ENCODE assay signal across 21 cellular contexts in the genomic region with DNA sequence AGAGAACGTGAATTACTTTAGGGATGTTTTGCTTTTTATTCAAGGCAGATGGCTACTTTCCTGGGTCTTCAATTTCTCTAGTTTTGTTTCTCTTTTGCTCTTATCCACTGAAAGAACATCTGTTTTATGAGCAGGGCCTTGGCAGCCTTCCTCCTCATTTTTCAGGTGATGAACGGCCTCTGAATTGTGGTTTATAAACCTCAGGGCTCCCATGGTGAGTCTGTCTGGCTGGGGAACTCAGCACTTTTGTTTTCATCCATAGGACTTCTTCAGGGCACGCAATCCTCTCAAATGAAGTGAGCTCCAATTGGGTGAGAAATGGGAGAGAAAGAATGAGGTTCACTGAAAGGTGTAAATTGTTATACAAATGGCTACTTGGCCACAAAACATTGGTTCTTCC.
"Had no signal": no experiment of that assay in that cellular context is flagged by ENCODE, and none has a peak within 500 bp of the region (broad histone marks: within the 10 kb centered on the region; RNA-seq: fewer than 3 reads in every experiment).

No MANE protein-coding gene starts in this region.

- H3K9me3 ChIP-seq: thoracic aorta had no signal

- H3K27ac ChIP-seq: coronary artery, epithelial cell of prostate, gastroesophageal sphincter, heart left ventricle, spleen, thoracic aorta had no signal

- H3K27me3 ChIP-seq: gastroesophageal sphincter, spleen had no signal

- H3K27me3 Mint-ChIP-seq: activated CD4-positive, alpha-beta memory T cell treated with anti-CD3 and anti-CD28 coated beads, Interleukin-2, amount 10 ng/mL, durations not matched to agents 7 days and 5 days; activated naive CD8-positive, alpha-beta T cell treated with anti-CD3 and anti-CD28 coated beads, Interleukin-2, amount 10 ng/mL, durations not matched to agents 7 days and 5 days had no signal

- H3K36me3 ChIP-seq: gastroesophageal sphincter, heart left ventricle, spleen, thoracic aorta had no signal

- H3K4me1 ChIP-seq: spleen had no signal

- H3K36me3 Mint-ChIP-seq: activated naive CD8-positive, alpha-beta T cell treated with anti-CD3 and anti-CD28 coated beads, Interleukin-2, amount 10 ng/mL, durations not matched to agents 7 days and 5 days; memory B cell; naive B cell; type B pancreatic cell had no signal

- H3K4me1 Mint-ChIP-seq: activated CD4-positive, alpha-beta memory T cell treated with anti-CD3 and anti-CD28 coated beads, Interleukin-2, amount 10 ng/mL, durations not matched to agents 7 days and 5 days; activated naive CD8-positive, alpha-beta T cell treated with anti-CD3 and anti-CD28 coated beads, Interleukin-2, amount 10 ng/mL, durations not matched to agents 7 days and 5 days; memory B cell; naive B cell had no signal

- H3K9me3 Mint-ChIP-seq: type B pancreatic cell had no signal

- H3K4me3 Mint-ChIP-seq: activated CD4-positive, alpha-beta memory T cell treated with anti-CD3 and anti-CD28 coated beads, Interleukin-2, amount 10 ng/mL, durations not matched to agents 7 days and 5 days; activated naive CD4-positive, alpha-beta T cell treated with anti-CD3 and anti-CD28 coated beads for 36 hours; activated naive CD8-positive, alpha-beta T cell treated with anti-CD3 and anti-CD28 coated beads, Interleukin-2, amount 10 ng/mL, durations not matched to agents 7 days and 5 days; activated T-cell treated with anti-CD3 and anti-CD28 coated beads, Interleukin-2, amount 50 U/mL, for 72 hours; memory B cell; naive B cell; type B pancreatic cell had no signal

- ATAC-seq: activated T-cell treated with anti-CD3 and anti-CD28 coated beads, Interleukin-2, amount 50 U/mL, for 72 hours; gastroesophageal sphincter; heart left ventricle; left colon had no signal

- DNase-seq: activated CD4-positive, alpha-beta memory T cell treated with anti-CD3 and anti-CD28 coated beads, Interleukin-2, amount 10 ng/mL, durations not matched to agents 7 days and 5 days; activated CD4-positive, alpha-beta T cell treated with anti-CD3 and anti-CD28 coated beads for 48 hours; activated effector memory CD4-positive, alpha-beta T cell treated with Interleukin-2 at 50 U/mL for 16 hours; activated naive CD4-positive, alpha-beta T cell treated with anti-CD3 and anti-CD28 coated beads for 36 hours; activated naive CD8-positive, alpha-beta T cell treated with anti-CD3 and anti-CD28 coated beads, Interleukin-2, amount 10 ng/mL, durations not matched to agents 7 days and 5 days; activated T-cell treated with anti-CD3 and anti-CD28 coated beads, Interleukin-2, amount 50 U/mL, for 72 hours; amniotic stem cell; cerebellar nuclear complex; heart left ventricle; left colon; naive B cell; spleen; stimulated activated CD4-positive, alpha-beta T cell treated with anti-CD3 and anti-CD28 coated beads, Interleukin-4, amount 100 ng/mL, for 1 hour; stimulated activated naive CD4-positive, alpha-beta T cell treated with Interleukin-2 at 50 U/mL for 16 hours had no signal

- H3K27ac Mint-ChIP-seq: activated CD4-positive, alpha-beta memory T cell treated with anti-CD3 and anti-CD28 coated beads, Interleukin-2, amount 10 ng/mL, durations not matched to agents 7 days and 5 days; activated naive CD4-positive, alpha-beta T cell treated with anti-CD3 and anti-CD28 coated beads for 36 hours; activated naive CD8-positive, alpha-beta T cell treated with anti-CD3 and anti-CD28 coated beads, Interleukin-2, amount 10 ng/mL, durations not matched to agents 7 days and 5 days; activated T-cell treated with anti-CD3 and anti-CD28 coated beads, Interleukin-2, amount 50 U/mL, for 72 hours; memory B cell; progenitor cell of endocrine pancreas; type B pancreatic cell had no signal

- H3K4me3 ChIP-seq: coronary artery, gastroesophageal sphincter, heart left ventricle, spleen, thoracic aorta had no signal
